22 cellular contexts compared by ENCODE assay signal in genomic region chr11:35978891-35979290, GRCh38. TPM values are rescaled to one million over a fixed set of nuclear protein-coding genes. Genes with fewer than 3 reads are reported as not detected.
"Had no signal": no experiment of that assay in that cellular context is flagged by ENCODE, and none has a peak within 500 bp of the region (broad histone marks: within the 10 kb centered on the region; RNA-seq: fewer than 3 reads in every experiment).

No MANE protein-coding gene starts in this region.

- H3K9me3 ChIP-seq: prostate gland, right lobe of liver, testis, upper lobe of right lung, vagina had no signal

- H3K27ac Mint-ChIP-seq: effector memory CD8-positive, alpha-beta T cell; stimulated activated naive B cell treated with anti-CD40 and anti-IgM and Interleukin-4, amounts not matched to agents 10 μg/mL and 1 μg/mL and 100 μg/mL, for 72 hours; stimulated activated naive CD8-positive, alpha-beta T cell treated with anti-CD3 and anti-CD28 coated beads, Interleukin-15, amount 100 ng/mL, for 72 hours had no signal

- H3K27me3 ChIP-seq: foreskin keratinocyte, neural progenitor cell, right lobe of liver, testis, tibial nerve, upper lobe of right lung, vagina had no signal

- H3K4me1 ChIP-seq: foreskin keratinocyte, parathyroid adenoma, prostate gland, right lobe of liver, upper lobe of right lung had no signal

- H3K4me3 ChIP-seq: lung, neural progenitor cell, prostate gland, right lobe of liver, testis, tibial nerve, upper lobe of right lung, vagina had no signal

- H3K36me3 ChIP-seq: prostate gland, right lobe of liver, upper lobe of right lung, vagina had no signal

- H3K9ac ChIP-seq: neural progenitor cell, parathyroid adenoma had no signal

- H3K4me3 Mint-ChIP-seq: effector memory CD8-positive, alpha-beta T cell; naive thymus-derived CD8-positive, alpha-beta T cell; neural progenitor cell; stimulated activated naive B cell treated with anti-CD40 and anti-IgM and Interleukin-4, amounts not matched to agents 10 μg/mL and 1 μg/mL and 100 μg/mL, for 72 hours; stimulated activated naive CD8-positive, alpha-beta T cell treated with anti-CD3 and anti-CD28 coated beads, Interleukin-15, amount 100 ng/mL, for 72 hours had no signal

- H3K36me3 Mint-ChIP-seq: naive thymus-derived CD8-positive, alpha-beta T cell; stimulated activated naive B cell treated with anti-CD40 and anti-IgM and Interleukin-4, amounts not matched to agents 10 μg/mL and 1 μg/mL and 100 μg/mL, for 72 hours had no signal

- H3K4me1 Mint-ChIP-seq: stimulated activated naive B cell treated with anti-CD40 and anti-IgM and Interleukin-4, amounts not matched to agents 10 μg/mL and 1 μg/mL and 100 μg/mL, for 72 hours; stimulated activated naive CD8-positive, alpha-beta T cell treated with anti-CD3 and anti-CD28 coated beads, Interleukin-15, amount 100 ng/mL, for 72 hours had no signal

- DNase-seq: cortex of kidney; effector memory CD8-positive, alpha-beta T cell; erythroblast; foreskin keratinocyte; left colon; left ventricle myocardium superior; naive thymus-derived CD8-positive, alpha-beta T cell; nucleus accumbens; retina; right lobe of liver; stimulated activated CD4-positive, alpha-beta T cell treated with anti-CD3 and anti-CD28 coated beads, Interleukin-1b, Interleukin-23, amount 100 ng/mL, for 48 hours; stimulated activated CD4-positive, alpha-beta T cell treated with anti-CD3 and anti-CD28 coated beads, Interleukin-4, amount 100 ng/mL, for 4 hours; stimulated activated naive B cell treated with anti-CD40 and anti-IgM and Interleukin-4, amounts not matched to agents 10 μg/mL and 1 μg/mL and 100 μg/mL, for 72 hours; stimulated activated naive CD8-positive, alpha-beta T cell treated with anti-CD3 and anti-CD28 coated beads, Interleukin-15, amount 100 ng/mL, for 72 hours; testis; upper lobe of right lung had no signal

- ATAC-seq: effector memory CD8-positive, alpha-beta T cell; foreskin keratinocyte; left colon; left ventricle myocardium superior; naive thymus-derived CD8-positive, alpha-beta T cell; right lobe of liver; stimulated activated naive B cell treated with anti-CD40 and anti-IgM and Interleukin-4, amounts not matched to agents 10 μg/mL and 1 μg/mL and 100 μg/mL, for 72 hours; stimulated activated naive CD8-positive, alpha-beta T cell treated with anti-CD3 and anti-CD28 coated beads, Interleukin-15, amount 100 ng/mL, for 72 hours; upper lobe of right lung had no signal

- H3K27ac ChIP-seq: foreskin keratinocyte, neural progenitor cell, parathyroid adenoma, prostate gland, right lobe of liver, testis, upper lobe of right lung, vagina had no signal

RNA-seq across cellular contexts. Expression of gene LDLRAD3, which starts 35.0 kb away (rescaled TPM):
- total RNA-seq: naive thymus-derived CD8-positive, alpha-beta T cell had no signal
- polyA plus RNA-seq: naive thymus-derived CD8-positive, alpha-beta T cell had no signal
